Comparison of ENCODE assay signal across 1 cellular context in the genomic region with DNA sequence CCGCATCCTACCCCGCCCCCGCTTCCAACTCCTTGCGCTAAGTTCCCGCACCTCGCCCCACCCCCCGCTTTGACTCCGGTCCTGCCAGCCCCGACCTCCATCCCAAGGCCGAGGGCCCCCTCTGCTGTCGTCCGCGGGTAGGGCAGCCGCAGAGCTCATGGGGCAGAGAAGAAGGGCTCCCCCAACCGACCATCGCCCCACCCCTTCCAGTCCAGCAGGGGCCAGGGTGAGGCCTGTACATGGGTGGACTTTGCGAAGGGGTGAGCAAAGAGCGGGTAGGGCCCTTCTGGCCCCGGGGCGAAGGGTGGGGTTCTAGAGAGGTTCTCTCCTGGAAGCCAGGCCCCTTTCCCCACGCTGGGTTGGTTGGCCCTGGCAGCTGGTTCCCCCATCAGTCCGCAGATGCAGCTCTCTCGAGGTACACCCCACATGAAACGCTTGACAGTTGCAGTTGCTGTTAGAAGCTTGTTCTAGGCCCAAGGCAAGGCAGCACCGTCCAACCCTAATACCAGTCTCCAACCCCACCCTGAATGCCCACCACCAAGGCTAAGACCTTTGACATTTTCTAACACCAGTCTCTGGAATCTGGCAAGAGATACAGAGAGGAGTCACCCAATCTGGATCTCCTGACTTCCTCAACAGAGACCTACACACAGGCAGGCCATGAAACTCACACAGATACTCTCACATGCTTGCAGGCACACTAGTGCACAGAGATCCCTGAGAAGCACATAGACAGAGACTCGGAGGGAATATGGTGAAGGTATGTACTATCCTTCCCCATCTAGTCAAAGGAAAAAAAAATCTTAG.
TF ChIP-seq lines count a peak whose summit lies in the region.

No MANE protein-coding gene starts in this region.

TF ChIP-seq in K562, 482 proteins besides CTCF, POLR2A, EP300 and RAD21 (continued from another document):
- TF ChIP-seq, protein P1, sequence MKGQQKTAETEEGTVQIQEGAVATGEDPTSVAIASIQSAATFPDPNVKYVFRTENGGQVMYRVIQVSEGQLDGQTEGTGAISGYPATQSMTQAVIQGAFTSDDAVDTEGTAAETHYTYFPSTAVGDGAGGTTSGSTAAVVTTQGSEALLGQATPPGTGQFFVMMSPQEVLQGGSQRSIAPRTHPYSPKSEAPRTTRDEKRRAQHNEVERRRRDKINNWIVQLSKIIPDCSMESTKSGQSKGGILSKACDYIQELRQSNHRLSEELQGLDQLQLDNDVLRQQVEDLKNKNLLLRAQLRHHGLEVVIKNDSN (CRISPR knock-in tag; IDR thresholded peaks at IDR 0.05) = no peak
- TF ChIP-seq EGR1 (conservative IDR thresholded peaks at IDR 0.05) = no peak
- no peak for TF ChIP-seq POLR2G (IDR thresholded peaks at IDR 0.05; ENCODE audit: low read depth, low read length)
- TF ChIP-seq, protein P2, sequence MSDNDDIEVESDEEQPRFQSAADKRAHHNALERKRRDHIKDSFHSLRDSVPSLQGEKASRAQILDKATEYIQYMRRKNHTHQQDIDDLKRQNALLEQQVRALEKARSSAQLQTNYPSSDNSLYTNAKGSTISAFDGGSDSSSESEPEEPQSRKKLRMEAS (CRISPR knock-in tag; IDR thresholded peaks at IDR 0.05) = no peak
- TF ChIP-seq, protein P3, sequence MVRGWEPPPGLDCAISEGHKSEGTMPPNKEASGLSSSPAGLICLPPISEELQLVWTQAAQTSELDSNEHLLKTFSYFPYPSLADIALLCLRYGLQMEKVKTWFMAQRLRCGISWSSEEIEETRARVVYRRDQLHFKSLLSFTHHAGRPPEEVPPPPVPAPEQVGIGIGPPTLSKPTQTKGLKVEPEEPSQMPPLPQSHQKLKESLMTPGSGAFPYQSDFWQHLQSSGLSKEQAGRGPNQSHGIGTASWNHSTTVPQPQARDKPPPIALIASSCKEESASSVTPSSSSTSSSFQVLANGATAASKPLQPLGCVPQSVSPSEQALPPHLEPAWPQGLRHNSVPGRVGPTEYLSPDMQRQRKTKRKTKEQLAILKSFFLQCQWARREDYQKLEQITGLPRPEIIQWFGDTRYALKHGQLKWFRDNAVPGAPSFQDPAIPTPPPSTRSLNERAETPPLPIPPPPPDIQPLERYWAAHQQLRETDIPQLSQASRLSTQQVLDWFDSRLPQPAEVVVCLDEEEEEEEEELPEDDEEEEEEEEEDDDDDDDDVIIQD (CRISPR knock-in tag; IDR thresholded peaks at IDR 0.05) = no peak
- no peak for TF ChIP-seq ZNF766 (CRISPR knock-in tag; conservative IDR thresholded peaks at IDR 0.05)
- no peak for TF ChIP-seq CEBPB (tag; IDR thresholded peaks at IDR 0.05)
- TF ChIP-seq NR2C1 (IDR thresholded peaks at IDR 0.05) = no peak
- no peak for TF ChIP-seq NR2C1 (tag; IDR thresholded peaks at IDR 0.05)
- TF ChIP-seq, protein P4, sequence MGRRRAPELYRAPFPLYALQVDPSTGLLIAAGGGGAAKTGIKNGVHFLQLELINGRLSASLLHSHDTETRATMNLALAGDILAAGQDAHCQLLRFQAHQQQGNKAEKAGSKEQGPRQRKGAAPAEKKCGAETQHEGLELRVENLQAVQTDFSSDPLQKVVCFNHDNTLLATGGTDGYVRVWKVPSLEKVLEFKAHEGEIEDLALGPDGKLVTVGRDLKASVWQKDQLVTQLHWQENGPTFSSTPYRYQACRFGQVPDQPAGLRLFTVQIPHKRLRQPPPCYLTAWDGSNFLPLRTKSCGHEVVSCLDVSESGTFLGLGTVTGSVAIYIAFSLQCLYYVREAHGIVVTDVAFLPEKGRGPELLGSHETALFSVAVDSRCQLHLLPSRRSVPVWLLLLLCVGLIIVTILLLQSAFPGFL (CRISPR knock-in tag; IDR thresholded peaks at IDR 0.05) = no peak
- TF ChIP-seq BDP1 (IDR thresholded peaks at IDR 0.05; ENCODE audit: insufficient read depth, insufficient read length) = no peak
- no peak for TF ChIP-seq ZNF224 (CRISPR knock-in tag; IDR thresholded peaks at IDR 0.05)
- TF ChIP-seq KDM1A (IDR thresholded peaks at IDR 0.05) = no peak
- TF ChIP-seq U2AF1 (optimal IDR thresholded peaks at IDR 0.05; ENCODE audit: low read depth, low read length) = no peak
- TF ChIP-seq KLF6 (CRISPR knock-in tag; IDR thresholded peaks at IDR 0.05; ENCODE audit: borderline replicate concordance) = no peak
- TF ChIP-seq DMBX1 (CRISPR knock-in tag; IDR thresholded peaks at IDR 0.05; ENCODE audit: borderline replicate concordance) = no peak
- TF ChIP-seq BMI1 (IDR thresholded peaks at IDR 0.05; ENCODE audit: low read length) = no peak
- no peak for TF ChIP-seq BRD4 (IDR thresholded peaks at IDR 0.05)
- no peak for TF ChIP-seq E2F3 (CRISPR knock-in tag; IDR thresholded peaks at IDR 0.05)
- no peak for TF ChIP-seq SMAD2 (IDR thresholded peaks at IDR 0.05; ENCODE audit: low read depth, low read length)
- TF ChIP-seq, protein P5, sequence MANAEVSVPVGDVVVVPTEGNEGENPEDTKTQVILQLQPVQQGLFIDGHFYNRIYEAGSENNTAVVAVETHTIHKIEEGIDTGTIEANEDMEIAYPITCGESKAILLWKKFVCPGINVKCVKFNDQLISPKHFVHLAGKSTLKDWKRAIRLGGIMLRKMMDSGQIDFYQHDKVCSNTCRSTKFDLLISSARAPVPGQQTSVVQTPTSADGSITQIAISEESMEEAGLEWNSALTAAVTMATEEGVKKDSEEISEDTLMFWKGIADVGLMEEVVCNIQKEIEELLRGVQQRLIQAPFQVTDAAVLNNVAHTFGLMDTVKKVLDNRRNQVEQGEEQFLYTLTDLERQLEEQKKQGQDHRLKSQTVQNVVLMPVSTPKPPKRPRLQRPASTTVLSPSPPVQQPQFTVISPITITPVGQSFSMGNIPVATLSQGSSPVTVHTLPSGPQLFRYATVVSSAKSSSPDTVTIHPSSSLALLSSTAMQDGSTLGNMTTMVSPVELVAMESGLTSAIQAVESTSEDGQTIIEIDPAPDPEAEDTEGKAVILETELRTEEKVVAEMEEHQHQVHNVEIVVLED (CRISPR knock-in tag; IDR thresholded peaks at IDR 0.05) = no peak
- no peak for TF ChIP-seq ZNF197 (CRISPR knock-in tag; IDR thresholded peaks at IDR 0.05; ENCODE audit: low read depth)
- TF ChIP-seq HMGN3 (IDR thresholded peaks at IDR 0.05; ENCODE audit: borderline replicate concordance, extremely low read depth, insufficient read length, low read depth, low read length) = peak; percentile 16
- TF ChIP-seq, protein P6, sequence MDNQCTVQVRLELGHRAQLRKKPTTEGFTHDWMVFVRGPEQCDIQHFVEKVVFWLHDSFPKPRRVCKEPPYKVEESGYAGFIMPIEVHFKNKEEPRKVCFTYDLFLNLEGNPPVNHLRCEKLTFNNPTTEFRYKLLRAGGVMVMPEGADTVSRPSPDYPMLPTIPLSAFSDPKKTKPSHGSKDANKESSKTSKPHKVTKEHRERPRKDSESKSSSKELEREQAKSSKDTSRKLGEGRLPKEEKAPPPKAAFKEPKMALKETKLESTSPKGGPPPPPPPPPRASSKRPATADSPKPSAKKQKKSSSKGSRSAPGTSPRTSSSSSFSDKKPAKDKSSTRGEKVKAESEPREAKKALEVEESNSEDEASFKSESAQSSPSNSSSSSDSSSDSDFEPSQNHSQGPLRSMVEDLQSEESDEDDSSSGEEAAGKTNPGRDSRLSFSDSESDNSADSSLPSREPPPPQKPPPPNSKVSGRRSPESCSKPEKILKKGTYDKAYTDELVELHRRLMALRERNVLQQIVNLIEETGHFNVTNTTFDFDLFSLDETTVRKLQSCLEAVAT (IDR thresholded peaks at IDR 0.05) = 0 out of 4 replicates have a peak, but pooled peaks of 1 of the 2 experiments have one; percentile 17
- TF ChIP-seq, protein P7, sequence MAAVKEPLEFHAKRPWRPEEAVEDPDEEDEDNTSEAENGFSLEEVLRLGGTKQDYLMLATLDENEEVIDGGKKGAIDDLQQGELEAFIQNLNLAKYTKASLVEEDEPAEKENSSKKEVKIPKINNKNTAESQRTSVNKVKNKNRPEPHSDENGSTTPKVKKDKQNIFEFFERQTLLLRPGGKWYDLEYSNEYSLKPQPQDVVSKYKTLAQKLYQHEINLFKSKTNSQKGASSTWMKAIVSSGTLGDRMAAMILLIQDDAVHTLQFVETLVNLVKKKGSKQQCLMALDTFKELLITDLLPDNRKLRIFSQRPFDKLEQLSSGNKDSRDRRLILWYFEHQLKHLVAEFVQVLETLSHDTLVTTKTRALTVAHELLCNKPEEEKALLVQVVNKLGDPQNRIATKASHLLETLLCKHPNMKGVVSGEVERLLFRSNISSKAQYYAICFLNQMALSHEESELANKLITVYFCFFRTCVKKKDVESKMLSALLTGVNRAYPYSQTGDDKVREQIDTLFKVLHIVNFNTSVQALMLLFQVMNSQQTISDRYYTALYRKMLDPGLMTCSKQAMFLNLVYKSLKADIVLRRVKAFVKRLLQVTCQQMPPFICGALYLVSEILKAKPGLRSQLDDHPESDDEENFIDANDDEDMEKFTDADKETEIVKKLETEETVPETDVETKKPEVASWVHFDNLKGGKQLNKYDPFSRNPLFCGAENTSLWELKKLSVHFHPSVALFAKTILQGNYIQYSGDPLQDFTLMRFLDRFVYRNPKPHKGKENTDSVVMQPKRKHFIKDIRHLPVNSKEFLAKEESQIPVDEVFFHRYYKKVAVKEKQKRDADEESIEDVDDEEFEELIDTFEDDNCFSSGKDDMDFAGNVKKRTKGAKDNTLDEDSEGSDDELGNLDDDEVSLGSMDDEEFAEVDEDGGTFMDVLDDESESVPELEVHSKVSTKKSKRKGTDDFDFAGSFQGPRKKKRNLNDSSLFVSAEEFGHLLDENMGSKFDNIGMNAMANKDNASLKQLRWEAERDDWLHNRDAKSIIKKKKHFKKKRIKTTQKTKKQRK (IDR thresholded peaks at IDR 0.05; ENCODE audit: borderline replicate concordance, low read depth, low read length) = no peak
- no peak for TF ChIP-seq ZC3H4 (CRISPR knock-in tag; IDR thresholded peaks at IDR 0.05; ENCODE audit: borderline replicate concordance)
- no peak for TF ChIP-seq CXXC5 (CRISPR knock-in tag; IDR thresholded peaks at IDR 0.05)
- TF ChIP-seq POLR2B (IDR thresholded peaks at IDR 0.05; ENCODE audit: low read depth, partially characterized antibody) = no peak
- no peak for TF ChIP-seq ZNF668 (CRISPR knock-in tag; IDR thresholded peaks at IDR 0.05)
- TF ChIP-seq RCOR1 (IDR thresholded peaks at IDR 0.05; ENCODE audit: borderline replicate concordance in 1 of 2, low read depth in 2 of 2, low read length in 2 of 2) = peak in 1 of 2 experiments; percentile 71; a peak in 2 of 4 replicates
- TF ChIP-seq PURB (CRISPR knock-in tag; IDR thresholded peaks at IDR 0.05; ENCODE audit: low read depth) = no peak
- no peak for TF ChIP-seq HIVEP1 (CRISPR knock-in tag; IDR thresholded peaks at IDR 0.05)
- TF ChIP-seq FOXP1 (CRISPR knock-in tag; IDR thresholded peaks at IDR 0.05) = 0 out of 2 replicates have a peak, but pooled peaks have one; percentile 46
- no peak for TF ChIP-seq ZNF23 (CRISPR knock-in tag; IDR thresholded peaks at IDR 0.05)
- no peak for TF ChIP-seq MCM2 (IDR thresholded peaks at IDR 0.05; ENCODE audit: low read depth)
- TF ChIP-seq OTX1 (CRISPR knock-in tag; IDR thresholded peaks at IDR 0.05) = no peak
- TF ChIP-seq GATAD2A (IDR thresholded peaks at IDR 0.05) = no peak
- TF ChIP-seq, protein P8, sequence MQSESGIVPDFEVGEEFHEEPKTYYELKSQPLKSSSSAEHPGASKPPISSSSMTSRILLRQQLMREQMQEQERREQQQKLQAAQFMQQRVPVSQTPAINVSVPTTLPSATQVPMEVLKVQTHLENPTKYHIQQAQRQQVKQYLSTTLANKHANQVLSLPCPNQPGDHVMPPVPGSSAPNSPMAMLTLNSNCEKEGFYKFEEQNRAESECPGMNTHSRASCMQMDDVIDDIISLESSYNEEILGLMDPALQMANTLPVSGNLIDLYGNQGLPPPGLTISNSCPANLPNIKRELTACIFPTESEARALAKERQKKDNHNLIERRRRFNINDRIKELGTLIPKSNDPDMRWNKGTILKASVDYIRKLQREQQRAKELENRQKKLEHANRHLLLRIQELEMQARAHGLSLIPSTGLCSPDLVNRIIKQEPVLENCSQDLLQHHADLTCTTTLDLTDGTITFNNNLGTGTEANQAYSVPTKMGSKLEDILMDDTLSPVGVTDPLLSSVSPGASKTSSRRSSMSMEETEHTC (IDR thresholded peaks at IDR 0.05) = no peak
- TF ChIP-seq HNRNPUL1 (IDR thresholded peaks at IDR 0.05; ENCODE audit: low read length) = no peak
- no peak for TF ChIP-seq PHF21A (IDR thresholded peaks at IDR 0.05; ENCODE audit: borderline replicate concordance, low read depth)
- TF ChIP-seq PCBP2 (IDR thresholded peaks at IDR 0.05; ENCODE audit: low read depth, low read length, poor library complexity, severe bottlenecking) = no peak
- TF ChIP-seq NCOR1 (IDR thresholded peaks at IDR 0.05) = no peak
- TF ChIP-seq, protein P9, sequence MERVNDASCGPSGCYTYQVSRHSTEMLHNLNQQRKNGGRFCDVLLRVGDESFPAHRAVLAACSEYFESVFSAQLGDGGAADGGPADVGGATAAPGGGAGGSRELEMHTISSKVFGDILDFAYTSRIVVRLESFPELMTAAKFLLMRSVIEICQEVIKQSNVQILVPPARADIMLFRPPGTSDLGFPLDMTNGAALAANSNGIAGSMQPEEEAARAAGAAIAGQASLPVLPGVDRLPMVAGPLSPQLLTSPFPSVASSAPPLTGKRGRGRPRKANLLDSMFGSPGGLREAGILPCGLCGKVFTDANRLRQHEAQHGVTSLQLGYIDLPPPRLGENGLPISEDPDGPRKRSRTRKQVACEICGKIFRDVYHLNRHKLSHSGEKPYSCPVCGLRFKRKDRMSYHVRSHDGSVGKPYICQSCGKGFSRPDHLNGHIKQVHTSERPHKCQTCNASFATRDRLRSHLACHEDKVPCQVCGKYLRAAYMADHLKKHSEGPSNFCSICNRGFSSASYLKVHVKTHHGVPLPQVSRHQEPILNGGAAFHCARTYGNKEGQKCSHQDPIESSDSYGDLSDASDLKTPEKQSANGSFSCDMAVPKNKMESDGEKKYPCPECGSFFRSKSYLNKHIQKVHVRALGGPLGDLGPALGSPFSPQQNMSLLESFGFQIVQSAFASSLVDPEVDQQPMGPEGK (CRISPR knock-in tag; IDR thresholded peaks at IDR 0.05; ENCODE audit: borderline replicate concordance) = no peak
- no peak for TF ChIP-seq ZNF239 (CRISPR knock-in tag; IDR thresholded peaks at IDR 0.05)
- TF ChIP-seq, protein P10, sequence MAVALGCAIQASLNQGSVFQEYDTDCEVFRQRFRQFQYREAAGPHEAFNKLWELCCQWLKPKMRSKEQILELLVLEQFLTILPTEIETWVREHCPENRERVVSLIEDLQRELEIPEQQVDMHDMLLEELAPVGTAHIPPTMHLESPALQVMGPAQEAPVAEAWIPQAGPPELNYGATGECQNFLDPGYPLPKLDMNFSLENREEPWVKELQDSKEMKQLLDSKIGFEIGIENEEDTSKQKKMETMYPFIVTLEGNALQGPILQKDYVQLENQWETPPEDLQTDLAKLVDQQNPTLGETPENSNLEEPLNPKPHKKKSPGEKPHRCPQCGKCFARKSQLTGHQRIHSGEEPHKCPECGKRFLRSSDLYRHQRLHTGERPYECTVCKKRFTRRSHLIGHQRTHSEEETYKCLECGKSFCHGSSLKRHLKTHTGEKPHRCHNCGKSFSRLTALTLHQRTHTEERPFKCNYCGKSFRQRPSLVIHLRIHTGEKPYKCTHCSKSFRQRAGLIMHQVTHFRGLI (CRISPR knock-in tag; IDR thresholded peaks at IDR 0.05) = no peak
- no peak for TF ChIP-seq TAL1 (IDR thresholded peaks at IDR 0.05)
- no peak for TF ChIP-seq RBM22 (IDR thresholded peaks at IDR 0.05; ENCODE audit: low read depth, low read length, poor library complexity, severe bottlenecking)
- no peak for TF ChIP-seq LEF1 (IDR thresholded peaks at IDR 0.05)
- TF ChIP-seq, protein P11, sequence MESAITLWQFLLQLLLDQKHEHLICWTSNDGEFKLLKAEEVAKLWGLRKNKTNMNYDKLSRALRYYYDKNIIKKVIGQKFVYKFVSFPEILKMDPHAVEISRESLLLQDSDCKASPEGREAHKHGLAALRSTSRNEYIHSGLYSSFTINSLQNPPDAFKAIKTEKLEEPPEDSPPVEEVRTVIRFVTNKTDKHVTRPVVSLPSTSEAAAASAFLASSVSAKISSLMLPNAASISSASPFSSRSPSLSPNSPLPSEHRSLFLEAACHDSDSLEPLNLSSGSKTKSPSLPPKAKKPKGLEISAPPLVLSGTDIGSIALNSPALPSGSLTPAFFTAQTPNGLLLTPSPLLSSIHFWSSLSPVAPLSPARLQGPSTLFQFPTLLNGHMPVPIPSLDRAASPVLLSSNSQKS (CRISPR knock-in tag; IDR thresholded peaks at IDR 0.05) = no peak
